9 cellular contexts compared by ENCODE assay signal in the genomic region with DNA sequence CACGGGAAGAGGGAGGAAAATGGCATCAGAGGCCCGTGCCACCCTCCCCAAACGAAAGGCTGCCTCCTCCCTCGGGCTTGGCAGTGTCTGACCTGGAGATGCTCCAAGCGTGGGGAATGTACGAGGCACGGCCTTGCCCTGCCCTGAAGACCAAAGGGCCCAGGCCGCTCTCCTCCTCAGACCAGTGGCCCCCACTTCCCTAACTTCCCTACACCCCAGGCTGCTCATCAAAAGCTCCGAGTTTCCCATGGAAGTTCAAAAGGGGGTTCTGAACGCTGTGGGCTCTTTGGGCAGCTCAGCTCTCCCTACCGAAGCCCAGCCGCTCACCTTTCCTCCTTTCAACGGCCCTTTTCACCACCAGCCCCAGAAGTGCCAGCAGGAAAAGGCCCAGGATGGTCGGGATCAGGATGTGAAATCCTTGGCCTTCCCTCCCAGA. TPM values are rescaled to one million over a fixed set of nuclear protein-coding genes. Genes with fewer than 3 reads are reported as not detected.
DNase-seq lines count a peak whose midpoint lies in the region; ATAC-seq and TF ChIP-seq lines count a peak whose summit lies in the region.
"Had no signal": no experiment of that assay in that cellular context is flagged by ENCODE, and none has a peak within 500 bp of the region (broad histone marks: within the 10 kb centered on the region; RNA-seq: fewer than 3 reads in every experiment).

No MANE protein-coding gene starts in this region.

- H3K27ac ChIP-seq in foreskin keratinocyte (peak overlapping the region; percentile 91), trophoblast cell (ENCODE audit: low read depth, low read length) (no peak overlapping the region)

- no peaks in the 10 kb centered on the region for H3K79me2 ChIP-seq in trophoblast cell (ENCODE audit: control insufficient read depth, insufficient read depth, low read length, poor library complexity)

- no CpG with 5 or more reads among the region's 14 CpGs for WGBS in trophoblast cell (ENCODE audit: extremely low coverage, insufficient coverage, insufficient read length)

- H2BK5ac ChIP-seq in trophoblast cell (ENCODE audit: low read depth, low read length, poor library complexity) = no peak overlapping the region

- POLR2A ChIA-PET in T-cell (lab: Charles Lee) = interaction anchor here (0.5 to 1.2 kb wide), 3 partner anchors 12 to 88 kb away, joined by 3 to 5 read pairs (median 3); a partner anchor contains a TSS

- BruUV-seq in Calu3 (replicated peaks; lab: Mats Ljungman, UMichigan) = no TSS peak

- peak in 1 of 4 experiments; percentile 1 for ATAC-seq in T-cell (replicated peaks in 1 of 4)
- no peak for ATAC-seq in foreskin keratinocyte
- no peak for ATAC-seq in HG02973 (IDR thresholded peaks at IDR 0.05; ENCODE audit: unreplicated experiment)
- no peak for ATAC-seq in HG03469 (IDR thresholded peaks at IDR 0.05; ENCODE audit: unreplicated experiment)
- ATAC-seq in HG02678 (IDR thresholded peaks at IDR 0.05; ENCODE audit: unreplicated experiment) = no peak

- H3K4me1 ChIP-seq in foreskin keratinocyte = peaks cover 31% of the 10 kb centered on the region
- peaks cover 9 to 10% of the 10 kb centered on the region in 2 experiments for H3K4me1 ChIP-seq in trophoblast cell (ENCODE audit: control insufficient read depth in 1 of 2, insufficient read depth in 2 of 2, low read length in 2 of 2)

- H3K4me3 Mint-ChIP-seq in Calu3 (ENCODE audit: low read depth, unreplicated experiment) (peak overlapping the region; percentile 62), T-cell (peak overlapping the region in 2 of 3 donors; percentile 42 to 59)

- H4K91ac ChIP-seq in trophoblast cell (ENCODE audit: low read depth, low read length) = no peak overlapping the region

- CTCF ChIA-PET in Calu3 (lab: Charles Lee) = interaction anchor here (0.6 to 2.0 kb wide), 17 partner anchors 9 to 482 kb away, joined by 3 to 9 read pairs (median 5); a partner anchor contains a TSS
- CTCF ChIA-PET in T-cell (lab: Charles Lee) = interaction anchor here (0.6 to 2.1 kb wide), 7 partner anchors 9 to 177 kb away, joined by 3 to 13 read pairs (median 6); a partner anchor contains a TSS

- H3K9me3 Mint-ChIP-seq in Calu3 (ENCODE audit: low read depth, unreplicated experiment) (no peaks in the 10 kb centered on the region), T-cell (no peaks in the 10 kb centered on the region)

- no peak overlapping the region for H2BK12ac ChIP-seq in trophoblast cell (ENCODE audit: low read length)

- intact Hi-C loops in Calu3 (cut with micrococcal nuclease; ENCODE audit: unreplicated experiment) = loop anchor here (2.0 kb wide), 1 partner anchor 45 kb away; a partner anchor contains a TSS

- no peaks in the 10 kb centered on the region for H3K36me3 ChIP-seq in trophoblast cell (ENCODE audit: control insufficient read depth in 1 of 2, insufficient read depth in 2 of 2, low read length in 2 of 2)

- no peak overlapping the region for H3K23ac ChIP-seq in trophoblast cell (ENCODE audit: low read length)

- H3K36me3 Mint-ChIP-seq in Calu3 (ENCODE audit: insufficient read depth, unreplicated experiment) = peaks cover 9% of the 10 kb centered on the region
- peaks cover 64% of the 10 kb centered on the region for H3K36me3 Mint-ChIP-seq in T-cell

- no peaks in the 10 kb centered on the region for H3K79me1 ChIP-seq in trophoblast cell (ENCODE audit: low read length)

- H3K27me3 Mint-ChIP-seq in Calu3 (ENCODE audit: unreplicated experiment) = peaks cover 6% of the 10 kb centered on the region
- H3K27me3 Mint-ChIP-seq in T-cell = no peaks in the 10 kb centered on the region

- H3K4me1 Mint-ChIP-seq in Calu3 (ENCODE audit: low read depth, unreplicated experiment) (peaks cover 41% of the 10 kb centered on the region), T-cell (peaks cover 87 to 93% (median 92%) of the 10 kb centered on the region in 3 donors)

- H3K4me3 ChIP-seq in trophoblast cell (ENCODE audit: low read depth, low read length) = peak overlapping the region; percentile 63

- peak overlapping the region; percentile 86 for H3K4me2 ChIP-seq in trophoblast cell (ENCODE audit: low read length)

- H4K8ac ChIP-seq in trophoblast cell (ENCODE audit: low read depth, low read length) = no peak overlapping the region

- H3K14ac ChIP-seq in trophoblast cell (ENCODE audit: low read length) = no peak overlapping the region

- DNase-seq in Calu3 = no peak
- DNase-seq in T-cell = no peak
- DNase-seq in foreskin keratinocyte = no peak
- DNase-seq in trophoblast cell = no peak
- DNase-seq in RPMI8226 = no peak

- no peak overlapping the region for H3K4ac ChIP-seq in trophoblast cell (ENCODE audit: low read depth, low read length)

- H3K27ac Mint-ChIP-seq in Calu3 (ENCODE audit: unreplicated experiment) (no peak overlapping the region), T-cell (peak overlapping the region; percentile 50 to 65)

- TF ChIP-seq CTCF in Calu3 (IDR thresholded peaks at IDR 0.05; ENCODE audit: unreplicated experiment) (no peak), foreskin keratinocyte (conservative IDR thresholded peaks at IDR 0.05) (no peak)

- no peaks in the 10 kb centered on the region for H3K9me3 ChIP-seq in trophoblast cell (ENCODE audit: insufficient read depth, low read depth, low read length)

- H3K27me3 ChIP-seq in foreskin keratinocyte (no peaks in the 10 kb centered on the region), trophoblast cell (ENCODE audit: insufficient read depth, low read length) (peaks cover 11% of the 10 kb centered on the region)

- no peak overlapping the region for H4K12ac ChIP-seq in trophoblast cell (ENCODE audit: low read depth, low read length)

- H2AK5ac ChIP-seq in trophoblast cell (ENCODE audit: low read length) = no peak overlapping the region

- no peak overlapping the region for H2BK120ac ChIP-seq in trophoblast cell (ENCODE audit: insufficient read depth, low read length, poor library complexity)

- no peak overlapping the region for H2AFZ ChIP-seq in trophoblast cell (ENCODE audit: insufficient read depth, low read length, poor library complexity)

- H3K18ac ChIP-seq in trophoblast cell (ENCODE audit: low read length) = no peak overlapping the region

- H3K9ac ChIP-seq in trophoblast cell (ENCODE audit: low read length) = no peak overlapping the region

RNA-seq across cellular contexts. Expression of a gene that starts 11.8 kb away (rescaled TPM):
- 0.86 and 1.1 TPM in 2 replicates for total RNA-seq in Calu3 (2022)
- 100 to 1,000 TPM; 275 to 576 (median 453) TPM for total RNA-seq in T-cell
- 3.4 and 3.5 TPM in 2 replicates for total RNA-seq in foreskin keratinocyte
- 8.8 and 8.9 TPM in 2 replicates for polyA plus RNA-seq in foreskin keratinocyte
- polyA plus RNA-seq in trophoblast cell (2013) = 0.07 and 0.19 TPM in 2 replicates

RNA-seq across cellular contexts. Expression of a gene that starts 12.7 kb away (rescaled TPM):
- not detected in 2 replicates for total RNA-seq in Calu3 (2022)
- total RNA-seq in T-cell = under 1 TPM in 2 of 5 donors, not detected in 3; 0.18 to 0.22 TPM
- 2.3 and 4.5 TPM in 2 replicates for total RNA-seq in foreskin keratinocyte
- polyA plus RNA-seq in foreskin keratinocyte = 2.2 and 4.8 TPM in 2 replicates
- 0.06 TPM in 1 of 2 replicates, not detected in the other for polyA plus RNA-seq in trophoblast cell (2013)

RNA-seq across cellular contexts. Expression of a gene that starts 36.4 kb away (rescaled TPM):
- total RNA-seq in Calu3 (2022) = 250 and 367 TPM in 2 replicates
- 1 to 10 TPM in 3 of 5 donors, not detected in 2; 2.7 to 6.7 (median 3.2) TPM for total RNA-seq in T-cell
- total RNA-seq in foreskin keratinocyte = not detected in 2 replicates
- not detected in 2 replicates for polyA plus RNA-seq in foreskin keratinocyte
- not detected in 2 replicates for polyA plus RNA-seq in trophoblast cell (2013)
- total RNA-seq: SK-MEL-5 had no signal

RNA-seq across cellular contexts. Expression of a gene that starts 44.5 kb away (rescaled TPM):
- not detected in 2 replicates for total RNA-seq in Calu3 (2022)
- not detected for total RNA-seq in T-cell
- 0.41 and 0.74 TPM in 2 replicates for total RNA-seq in foreskin keratinocyte
- 0.22 and 0.33 TPM in 2 replicates for polyA plus RNA-seq in foreskin keratinocyte
- not detected in 2 replicates for polyA plus RNA-seq in trophoblast cell (2013)
- total RNA-seq: SK-MEL-5 had no signal

Comparison
In these comparisons a context has a peak if more than half of its experiments do, and no peak if none do; other contexts are left out.
1. RNA of a gene that starts 11.8 kb away (total RNA-seq): 275 to 576 TPM in T-cell; 3.4 to 3.5 TPM in foreskin keratinocyte and 0.86 to 1.1 TPM in Calu3; every median in the first group is over 10 times any median in the second.
2. RNA of a gene that starts 36.4 kb away (total RNA-seq): 250 to 367 TPM in Calu3; 2.7 to 6.7 TPM in T-cell and not detected in foreskin keratinocyte; every median in the first group is over 10 times any median in the second.